15 cellular contexts compared by ENCODE assay signal in genomic region chr3:37247398-37248114, GRCh38.
"Had no signal": no experiment of that assay in that cellular context is flagged by ENCODE, and none has a peak within 500 bp of the region (broad histone marks: within the 10 kb centered on the region; RNA-seq: fewer than 3 reads in every experiment).

No MANE protein-coding gene starts in this region.

- H3K27me3 Mint-ChIP-seq: activated CD4-positive, alpha-beta memory T cell treated with anti-CD3 and anti-CD28 coated beads, Interleukin-2, amount 10 ng/mL, durations not matched to agents 7 days and 5 days; naive B cell had no signal

- H3K4me3 ChIP-seq: coronary artery, lower lobe of right lung, stomach, uterus had no signal

- H3K27me3 ChIP-seq: stomach, uterus had no signal

- H3K9me3 ChIP-seq: lower lobe of right lung, stomach, uterus had no signal

- ATAC-seq: lower lobe of right lung had no signal

- H3K27ac ChIP-seq: coronary artery, lower lobe of right lung, stomach, uterus had no signal

- H3K9me3 Mint-ChIP-seq: activated CD4-positive, alpha-beta memory T cell treated with anti-CD3 and anti-CD28 coated beads, Interleukin-2, amount 10 ng/mL, durations not matched to agents 7 days and 5 days; naive B cell had no signal

- H3K36me3 ChIP-seq: uterus had no signal

- H3K4me3 Mint-ChIP-seq: activated CD4-positive, alpha-beta memory T cell treated with anti-CD3 and anti-CD28 coated beads, Interleukin-2, amount 10 ng/mL, durations not matched to agents 7 days and 5 days had no signal

- H3K36me3 Mint-ChIP-seq: naive B cell had no signal

- H3K27ac Mint-ChIP-seq: activated CD4-positive, alpha-beta memory T cell treated with anti-CD3 and anti-CD28 coated beads, Interleukin-2, amount 10 ng/mL, durations not matched to agents 7 days and 5 days had no signal

- DNase-seq: activated CD4-positive, alpha-beta memory T cell treated with anti-CD3 and anti-CD28 coated beads, Interleukin-2, amount 10 ng/mL, durations not matched to agents 7 days and 5 days; activated CD4-positive, alpha-beta T cell treated with anti-CD3 and anti-CD28 coated beads for 1 hour; activated naive CD4-positive, alpha-beta T cell; caudate nucleus; effector CD8-positive, alpha-beta T cell; hippocampal formation; lower lobe of right lung; midbrain; naive B cell; occipital lobe; stimulated activated CD4-positive, alpha-beta T cell treated with anti-CD3 and anti-CD28 coated beads, Interleukin-4, amount 100 ng/mL, for 4 hours; stomach; T1000; uterus had no signal
